In the genomic region with DNA sequence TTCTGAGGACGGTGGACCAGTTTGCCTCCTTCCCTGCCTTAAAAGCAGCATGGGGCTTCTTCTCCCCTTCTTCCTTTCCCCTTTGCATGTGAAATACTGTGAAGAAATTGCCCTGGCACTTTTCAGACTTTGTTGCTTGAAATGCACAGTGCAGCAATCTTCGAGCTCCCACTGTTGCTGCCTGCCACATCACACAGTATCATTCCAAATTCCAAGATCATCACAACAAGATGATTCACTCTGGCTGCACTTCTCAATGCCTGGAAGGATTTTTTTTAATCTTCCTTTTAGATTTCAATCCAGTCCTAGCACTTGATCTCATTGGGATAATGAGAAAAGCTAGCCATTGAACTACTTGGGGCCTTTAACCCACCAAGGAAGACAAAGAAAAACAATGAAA, we compare ENCODE assay signal across 12 cellular contexts.
DNase-seq lines count a peak whose midpoint lies in the region; ATAC-seq lines count a peak whose summit lies in the region.
"Had no signal": no experiment of that assay in that cellular context is flagged by ENCODE, and none has a peak within 500 bp of the region (broad histone marks: within the 10 kb centered on the region; RNA-seq: fewer than 3 reads in every experiment).

No MANE protein-coding gene starts in this region.

- no peak overlapping the region for H2AFZ ChIP-seq in ACC112 (ENCODE audit: low read length, unreplicated experiment)

- no peaks in the 10 kb centered on the region for H3K27me3 Mint-ChIP-seq in activated CD4-positive, alpha-beta memory T cell treated with anti-CD3 and anti-CD28 coated beads, Interleukin-2, amount 10 ng/mL, durations not matched to agents 7 days and 5 days

- H3K4me1 ChIP-seq in ACC112 (ENCODE audit: control insufficient read depth, insufficient read depth, low read length, unreplicated experiment) = peaks cover 28% of the 10 kb centered on the region

- POLR2A ChIA-PET in activated CD4-positive, alpha-beta memory T cell treated with anti-CD3 and anti-CD28 coated beads, Interleukin-2, amount 10 ng/mL, durations not matched to agents 7 days and 5 days (lab: Charles Lee) = no interaction called here

- H3K27me3 ChIP-seq in ACC112 (ENCODE audit: insufficient read depth, low read length) (no peaks in the 10 kb centered on the region), MG63 (no peaks in the 10 kb centered on the region)

- CTCF ChIA-PET in activated CD4-positive, alpha-beta memory T cell treated with anti-CD3 and anti-CD28 coated beads, Interleukin-2, amount 10 ng/mL, durations not matched to agents 7 days and 5 days (lab: Charles Lee) = no interaction called here

- ATAC-seq in HG03139 (IDR thresholded peaks at IDR 0.05; ENCODE audit: unreplicated experiment) = no peak

- peaks cover 16% of the 10 kb centered on the region for H3K36me3 Mint-ChIP-seq in activated CD4-positive, alpha-beta memory T cell treated with anti-CD3 and anti-CD28 coated beads, Interleukin-2, amount 10 ng/mL, durations not matched to agents 7 days and 5 days (ENCODE audit: low read depth)

- no peaks in the 10 kb centered on the region for H3K79me2 ChIP-seq in ACC112 (ENCODE audit: control insufficient read depth, insufficient read depth, low read length, unreplicated experiment)

- H3K4me3 ChIP-seq in ACC112 (ENCODE audit: low read depth, low read length) (no peak overlapping the region), MG63 (no peak overlapping the region)

- no peaks in the 10 kb centered on the region for H3K9me3 Mint-ChIP-seq in activated CD4-positive, alpha-beta memory T cell treated with anti-CD3 and anti-CD28 coated beads, Interleukin-2, amount 10 ng/mL, durations not matched to agents 7 days and 5 days

- H3K27ac Mint-ChIP-seq in activated CD4-positive, alpha-beta memory T cell treated with anti-CD3 and anti-CD28 coated beads, Interleukin-2, amount 10 ng/mL, durations not matched to agents 7 days and 5 days = no peak overlapping the region

- H3K27ac ChIP-seq in ACC112 (ENCODE audit: low read depth, low read length) = peak overlapping the region; percentile 43

- H3K4me1 Mint-ChIP-seq in activated CD4-positive, alpha-beta memory T cell treated with anti-CD3 and anti-CD28 coated beads, Interleukin-2, amount 10 ng/mL, durations not matched to agents 7 days and 5 days = no peaks in the 10 kb centered on the region

- no peak overlapping the region for H3K4me3 Mint-ChIP-seq in activated CD4-positive, alpha-beta memory T cell treated with anti-CD3 and anti-CD28 coated beads, Interleukin-2, amount 10 ng/mL, durations not matched to agents 7 days and 5 days

- DNase-seq in MG63 (peak; percentile 51), epidermal melanocyte (ENCODE audit: insufficient read length, low spot score) (peak; percentile 29), middle frontal gyrus (ENCODE audit: extremely low spot score, low spot score) (peak; percentile 54), iPS-NIHi7 (ENCODE audit: extremely low spot score) (no peak)
- no peak for DNase-seq in activated CD4-positive, alpha-beta memory T cell treated with anti-CD3 and anti-CD28 coated beads, Interleukin-2, amount 10 ng/mL, durations not matched to agents 7 days and 5 days
- no peak for DNase-seq in activated CD4-positive, alpha-beta T cell treated with anti-CD3 and anti-CD28 coated beads, Interleukin-2, amount 50 U/mL, for 1 hour
- DNase-seq: activated T-cell treated with anti-CD3 and anti-CD28 coated beads, Interleukin-2, amount 50 U/mL, for 48 hours; AML-193; GF-D8; NCI-H1048 had no signal

- H3K36me3 ChIP-seq in ACC112 (ENCODE audit: insufficient read depth, low read length) = 0 out of 2 replicates have a peak, but pooled peaks cover 8% of the 10 kb centered on the region
- H3K36me3 ChIP-seq in MG63 = 0 out of 2 replicates have a peak, but pooled peaks cover 2% of the 10 kb centered on the region

- H3K9me3 ChIP-seq in MG63 = no peaks in the 10 kb centered on the region

Comparison
In these comparisons a context has a peak if more than half of its experiments do, and no peak if none do; other contexts are left out.
1. DNase-seq: peak in MG63 (single experiment), epidermal melanocyte (single experiment) and middle frontal gyrus (single experiment); none in activated CD4-positive, alpha-beta memory T cell treated with anti-CD3 and anti-CD28 coated beads, Interleukin-2, amount 10 ng/mL, durations not matched to agents 7 days and 5 days (single experiment), iPS-NIHi7 (single experiment) and activated CD4-positive, alpha-beta T cell treated with anti-CD3 and anti-CD28 coated beads, Interleukin-2, amount 50 U/mL, for 1 hour (single experiment).